Comparison of ENCODE assay signal across 24 cellular contexts in genomic region chr12:2680676-2681039, GRCh38.
"Had no signal": no experiment of that assay in that cellular context is flagged by ENCODE, and none has a peak within 500 bp of the region (broad histone marks: within the 10 kb centered on the region; RNA-seq: fewer than 3 reads in every experiment).

No MANE protein-coding gene starts in this region.

- H3K4me3 Mint-ChIP-seq: immature natural killer cell; naive B cell; nephron; stimulated activated naive B cell treated with anti-CD40 and anti-IgM and Interleukin-4, amounts not matched to agents 10 μg/mL and 1 μg/mL and 100 μg/mL, for 72 hours; type B pancreatic cell had no signal

- H3K9me3 ChIP-seq: esophagus muscularis mucosa, gastroesophageal sphincter, psoas muscle, spleen, stomach, thyroid gland had no signal

- H3K36me3 Mint-ChIP-seq: naive B cell had no signal

- H3K4me3 ChIP-seq: coronary artery, esophagus muscularis mucosa, gastroesophageal sphincter, lung, psoas muscle, spleen, stomach, thyroid gland had no signal

- H3K27me3 Mint-ChIP-seq: naive B cell had no signal

- DNase-seq: effector memory CD4-positive, alpha-beta T cell; glutamatergic neuron; immature natural killer cell; left cardiac atrium; left ventricle myocardium superior; mesenchymal stem cell; midbrain; naive B cell; psoas muscle; stimulated activated CD4-positive, alpha-beta T cell treated with anti-CD3 and anti-CD28 coated beads, Interleukin-15, amount 100 ng/mL, for 24 hours; stimulated activated CD4-positive, alpha-beta T cell treated with anti-CD3 and anti-CD28 coated beads, Interleukin-1b, Interleukin-23, amount 100 ng/mL, for 48 hours; stimulated activated CD4-positive, alpha-beta T cell treated with anti-CD3 and anti-CD28 coated beads, Interleukin-4, amount 100 ng/mL, for 24 hours; stimulated activated naive B cell treated with anti-CD40 and anti-IgM and Interleukin-4, amounts not matched to agents 10 μg/mL and 1 μg/mL and 100 μg/mL, for 72 hours; stomach; thyroid gland had no signal

- H3K27me3 ChIP-seq: esophagus muscularis mucosa, gastroesophageal sphincter, spleen, stomach, thyroid gland had no signal

- H3K27ac ChIP-seq: coronary artery, epithelial cell of prostate, esophagus muscularis mucosa, gastroesophageal sphincter, psoas muscle, spleen, stomach, thyroid gland had no signal

- ATAC-seq: gastroesophageal sphincter; left cardiac atrium; left ventricle myocardium superior; psoas muscle; sciatic nerve; stimulated activated naive B cell treated with anti-CD40 and anti-IgM and Interleukin-4, amounts not matched to agents 10 μg/mL and 1 μg/mL and 100 μg/mL, for 72 hours had no signal

- H3K36me3 ChIP-seq: thyroid gland had no signal

- H3K4me1 ChIP-seq: esophagus muscularis mucosa, psoas muscle had no signal

- H3K9me3 Mint-ChIP-seq: nephron had no signal

- H3K27ac Mint-ChIP-seq: immature natural killer cell; nephron; stimulated activated naive B cell treated with anti-CD40 and anti-IgM and Interleukin-4, amounts not matched to agents 10 μg/mL and 1 μg/mL and 100 μg/mL, for 72 hours; type B pancreatic cell had no signal
